ENCODE assay signal across 1 cellular context in the genomic region with DNA sequence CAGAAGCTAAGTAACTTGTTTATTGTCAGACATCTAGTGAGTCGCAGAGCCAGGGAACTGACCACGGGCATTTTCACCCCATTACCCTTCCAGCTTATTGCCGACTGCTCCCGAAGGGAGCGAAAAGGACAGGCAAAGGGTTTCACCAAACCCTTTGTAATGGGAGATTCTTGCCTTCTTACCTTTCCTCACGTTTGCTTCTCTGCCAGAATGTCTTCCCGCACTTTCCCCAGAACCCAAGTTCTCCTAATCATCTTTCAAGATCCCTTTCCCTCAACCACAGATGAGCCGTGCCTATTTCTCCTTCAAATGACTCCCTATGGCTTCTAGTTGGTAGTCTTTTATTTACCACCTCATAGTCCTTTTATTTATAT.
TF ChIP-seq lines count a peak whose summit lies in the region.

No MANE protein-coding gene starts in this region.

TF ChIP-seq in HepG2, 621 proteins besides CTCF, POLR2A, EP300 and RAD21:
- no peak for TF ChIP-seq HOXD1 (CRISPR knock-in tag; IDR thresholded peaks at IDR 0.05)
- 0 out of 2 replicates have a peak, but pooled peaks have one; percentile 20 for TF ChIP-seq ZNF343 (CRISPR knock-in tag; IDR thresholded peaks at IDR 0.05)
- TF ChIP-seq ZNF232 (CRISPR knock-in tag; IDR thresholded peaks at IDR 0.05; ENCODE audit: borderline replicate concordance) = peak; percentile 21; the same call in 1 of the 2 replicates
- TF ChIP-seq, protein P1, sequence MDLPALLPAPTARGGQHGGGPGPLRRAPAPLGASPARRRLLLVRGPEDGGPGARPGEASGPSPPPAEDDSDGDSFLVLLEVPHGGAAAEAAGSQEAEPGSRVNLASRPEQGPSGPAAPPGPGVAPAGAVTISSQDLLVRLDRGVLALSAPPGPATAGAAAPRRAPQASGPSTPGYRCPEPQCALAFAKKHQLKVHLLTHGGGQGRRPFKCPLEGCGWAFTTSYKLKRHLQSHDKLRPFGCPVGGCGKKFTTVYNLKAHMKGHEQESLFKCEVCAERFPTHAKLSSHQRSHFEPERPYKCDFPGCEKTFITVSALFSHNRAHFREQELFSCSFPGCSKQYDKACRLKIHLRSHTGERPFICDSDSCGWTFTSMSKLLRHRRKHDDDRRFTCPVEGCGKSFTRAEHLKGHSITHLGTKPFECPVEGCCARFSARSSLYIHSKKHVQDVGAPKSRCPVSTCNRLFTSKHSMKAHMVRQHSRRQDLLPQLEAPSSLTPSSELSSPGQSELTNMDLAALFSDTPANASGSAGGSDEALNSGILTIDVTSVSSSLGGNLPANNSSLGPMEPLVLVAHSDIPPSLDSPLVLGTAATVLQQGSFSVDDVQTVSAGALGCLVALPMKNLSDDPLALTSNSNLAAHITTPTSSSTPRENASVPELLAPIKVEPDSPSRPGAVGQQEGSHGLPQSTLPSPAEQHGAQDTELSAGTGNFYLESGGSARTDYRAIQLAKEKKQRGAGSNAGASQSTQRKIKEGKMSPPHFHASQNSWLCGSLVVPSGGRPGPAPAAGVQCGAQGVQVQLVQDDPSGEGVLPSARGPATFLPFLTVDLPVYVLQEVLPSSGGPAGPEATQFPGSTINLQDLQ (CRISPR knock-in tag; IDR thresholded peaks at IDR 0.05) = no peak
- 0 out of 2 replicates have a peak, but pooled peaks have one; percentile 24 for TF ChIP-seq ZNF264 (CRISPR knock-in tag; IDR thresholded peaks at IDR 0.05)
- no peak for TF ChIP-seq ARNT (IDR thresholded peaks at IDR 0.05)
- TF ChIP-seq ZNF570 (CRISPR knock-in tag; IDR thresholded peaks at IDR 0.05; ENCODE audit: borderline replicate concordance) = no peak
- no peak for TF ChIP-seq ARID2 (CRISPR knock-in tag; IDR thresholded peaks at IDR 0.05; ENCODE audit: borderline replicate concordance)
- TF ChIP-seq ZNF484 (CRISPR knock-in tag; IDR thresholded peaks at IDR 0.05; ENCODE audit: borderline replicate concordance, low read depth) = no peak
- TF ChIP-seq HMG20A (CRISPR knock-in tag; IDR thresholded peaks at IDR 0.05; ENCODE audit: borderline replicate concordance) = no peak
- TF ChIP-seq, protein P2, sequence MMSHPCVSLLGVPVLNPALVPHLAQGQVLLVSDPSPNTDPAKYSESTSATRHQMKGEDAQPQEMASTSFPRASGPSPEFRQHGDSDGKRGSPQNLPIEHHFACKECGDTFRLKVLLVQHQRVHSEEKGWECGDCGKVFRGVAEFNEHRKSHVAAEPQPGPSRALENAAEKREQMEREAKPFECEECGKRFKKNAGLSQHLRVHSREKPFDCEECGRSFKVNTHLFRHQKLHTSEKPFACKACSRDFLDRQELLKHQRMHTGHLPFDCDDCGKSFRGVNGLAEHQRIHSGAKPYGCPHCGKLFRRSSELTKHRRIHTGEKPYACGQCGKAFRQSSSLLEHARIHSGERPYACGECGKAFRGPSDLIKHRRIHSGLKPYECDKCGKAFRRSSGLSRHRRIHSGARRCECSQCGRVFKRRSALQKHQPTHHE (CRISPR knock-in tag; IDR thresholded peaks at IDR 0.05; ENCODE audit: borderline replicate concordance) = no peak
- TF ChIP-seq ZNF124 (CRISPR knock-in tag; IDR thresholded peaks at IDR 0.05) = no peak
- TF ChIP-seq RNF2 (conservative IDR thresholded peaks at IDR 0.05; ENCODE audit: low read depth) = no peak
- no peak for TF ChIP-seq FOXA3 (CRISPR knock-in tag; IDR thresholded peaks at IDR 0.05)
- no peak for TF ChIP-seq KLF12 (CRISPR knock-in tag; IDR thresholded peaks at IDR 0.05; ENCODE audit: borderline replicate concordance)
- no peak for TF ChIP-seq ZBTB8A (CRISPR knock-in tag; IDR thresholded peaks at IDR 0.05; ENCODE audit: borderline replicate concordance, low read depth)
- TF ChIP-seq ZBTB26 (CRISPR knock-in tag; IDR thresholded peaks at IDR 0.05; ENCODE audit: borderline replicate concordance) = no peak
- no peak for TF ChIP-seq ZNF629 (CRISPR knock-in tag; conservative IDR thresholded peaks at IDR 0.05)
- TF ChIP-seq SP5 (CRISPR knock-in tag; IDR thresholded peaks at IDR 0.05; ENCODE audit: borderline replicate concordance, low read depth) = no peak
- no peak for TF ChIP-seq DMAP1 (CRISPR knock-in tag; IDR thresholded peaks at IDR 0.05)
- no peak for TF ChIP-seq ESRRA (CRISPR knock-in tag; IDR thresholded peaks at IDR 0.05; ENCODE audit: low read depth)
- TF ChIP-seq CENPT (CRISPR knock-in tag; IDR thresholded peaks at IDR 0.05; ENCODE audit: low read depth) = no peak
- no peak for TF ChIP-seq POLR2G (IDR thresholded peaks at IDR 0.05; ENCODE audit: low read depth, low read length)
- TF ChIP-seq, protein P3, sequence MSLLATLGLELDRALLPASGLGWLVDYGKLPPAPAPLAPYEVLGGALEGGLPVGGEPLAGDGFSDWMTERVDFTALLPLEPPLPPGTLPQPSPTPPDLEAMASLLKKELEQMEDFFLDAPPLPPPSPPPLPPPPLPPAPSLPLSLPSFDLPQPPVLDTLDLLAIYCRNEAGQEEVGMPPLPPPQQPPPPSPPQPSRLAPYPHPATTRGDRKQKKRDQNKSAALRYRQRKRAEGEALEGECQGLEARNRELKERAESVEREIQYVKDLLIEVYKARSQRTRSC (CRISPR knock-in tag; IDR thresholded peaks at IDR 0.05; ENCODE audit: low read depth) = 0 out of 2 replicates have a peak, but pooled peaks have one; percentile 80
TF ChIP-seq in HepG2: peak in this region for 4.
